Comparison of ENCODE assay signal across 12 cellular contexts in genomic region chr3:42507252-42507651, GRCh38. TPM values are rescaled to one million over a fixed set of nuclear protein-coding genes. Genes with fewer than 3 reads are reported as not detected.
DNase-seq lines count a peak whose midpoint lies in the region; ATAC-seq and TF ChIP-seq lines count a peak whose summit lies in the region.
"Had no signal": no experiment of that assay in that cellular context is flagged by ENCODE, and none has a peak within 500 bp of the region (broad histone marks: within the 10 kb centered on the region; RNA-seq: fewer than 3 reads in every experiment).

No MANE protein-coding gene starts in this region.

- H3K36me3 ChIP-seq in IMR-90 (ENCODE audit: control insufficient read depth, insufficient read depth, low read length): no peaks in the 10 kb centered on the region

- no peak for ATAC-seq in IMR-90 (ENCODE audit: low read depth)

- peaks cover 52% of the 10 kb centered on the region for H3K4me1 Mint-ChIP-seq in activated naive CD8-positive, alpha-beta T cell treated with anti-CD3 and anti-CD28 coated beads for 36 hours

- no peak for TF ChIP-seq POLR2A in IMR-90 (IDR thresholded peaks at IDR 0.05; ENCODE audit: low read depth, low read length)

- no peak overlapping the region for H4K8ac ChIP-seq in IMR-90 (ENCODE audit: low read depth in 2 of 2, low read length in 2 of 2)

- no peak overlapping the region for H3K18ac ChIP-seq in IMR-90 (ENCODE audit: low read depth, low read length)

- CTCF ChIA-PET in IMR-90 (lab: Yijun Ruan, JAX): interaction anchor here (0.6 kb wide), 1 partner anchor 9 kb away, joined by 3 read pairs; no protein-coding TSS in a partner anchor
- CTCF ChIA-PET in GM10248 (lab: Yijun Ruan, JAX): no interaction called here

- in situ Hi-C loops in IMR-90 (cut with MboI; ENCODE audit: low sequenced_read_pairs): no loop called here

- no peaks in the 10 kb centered on the region for H3K9me1 ChIP-seq in IMR-90 (ENCODE audit: insufficient read depth, low read length)

- H3K27me3 ChIP-seq in IMR-90 (ENCODE audit: control insufficient read depth, insufficient read depth, low read length): peaks cover 44% of the 10 kb centered on the region
- H3K27me3 ChIP-seq: dorsolateral prefrontal cortex had no signal

- H2BK15ac ChIP-seq in IMR-90 (ENCODE audit: low read depth, low read length): no peak overlapping the region

- TF ChIP-seq CTCF in C4-2B (conservative IDR thresholded peaks at IDR 0.05) (no peak), IMR-90 (conservative IDR thresholded peaks at IDR 0.05; ENCODE audit: low read depth, low read length) (no peak), GM10248 (IDR thresholded peaks at IDR 0.05; ENCODE audit: control extremely low read depth, extremely low read depth, low read depth, missing control alignments) (no peak)

- TF ChIP-seq RAD21 in IMR-90 (IDR thresholded peaks at IDR 0.05; ENCODE audit: low read length): no peak

- H3K4me3 Mint-ChIP-seq in activated naive CD8-positive, alpha-beta T cell treated with anti-CD3 and anti-CD28 coated beads for 36 hours: peak overlapping the region; percentile 5

- H2AK9ac ChIP-seq in IMR-90 (replicated peaks; ENCODE audit: low read depth, low read length, poor library complexity): no peak overlapping the region

- H2AK5ac ChIP-seq in IMR-90 (ENCODE audit: low read depth, low read length): no peak overlapping the region

- no peak overlapping the region for H2BK20ac ChIP-seq in IMR-90 (ENCODE audit: low read depth, low read length)

- H3K27ac ChIP-seq in C4-2B (peak overlapping the region; percentile 66), IMR-90 (ENCODE audit: insufficient read depth, low read length) (no peak overlapping the region)
- H3K27ac ChIP-seq: GM23248 had no signal

- no peak overlapping the region for H3K14ac ChIP-seq in IMR-90 (replicated peaks; ENCODE audit: low read depth, low read length)

- no peak overlapping the region for H2BK120ac ChIP-seq in IMR-90 (ENCODE audit: low read depth, low read length)

- no peaks in the 10 kb centered on the region for H3K36me3 Mint-ChIP-seq in activated naive CD8-positive, alpha-beta T cell treated with anti-CD3 and anti-CD28 coated beads for 36 hours

- no peak overlapping the region for H3K23ac ChIP-seq in IMR-90 (ENCODE audit: low read depth, low read length)

- H3K4me3 ChIP-seq in IMR-90 (ENCODE audit: insufficient read depth, low read depth, low read length): no peak overlapping the region
- H3K4me3 ChIP-seq: GM23248 had no signal

- no peaks in the 10 kb centered on the region for H3K79me1 ChIP-seq in IMR-90 (ENCODE audit: low read depth in 1 of 2, low read length in 2 of 2)

- intact Hi-C loops in IMR-90 (cut with micrococcal nuclease): no loop called here

- WGBS in IMR-90 (ENCODE audit: extremely low coverage in 2 of 2, insufficient read length in 1 of 2), 2 experiments: no CpG with 5 or more reads among the region's 7 CpGs

- dilution Hi-C loops in IMR-90 (cut with HindIII; ENCODE audit: low sequenced_read_pairs, unreplicated experiment): no loop called here

- no peaks in the 10 kb centered on the region for H4K20me1 ChIP-seq in IMR-90 (ENCODE audit: insufficient read depth, low read length)

- H3K4me2 ChIP-seq in IMR-90 (ENCODE audit: low read depth, low read length): no peak overlapping the region

- H4K91ac ChIP-seq in IMR-90 (ENCODE audit: insufficient read depth, low read depth, low read length): no peak overlapping the region

- H3K27me3 Mint-ChIP-seq in activated naive CD8-positive, alpha-beta T cell treated with anti-CD3 and anti-CD28 coated beads for 36 hours: no peaks in the 10 kb centered on the region

- H4K5ac ChIP-seq in IMR-90 (ENCODE audit: low read depth, low read length): no peak overlapping the region

- H3K9ac ChIP-seq in IMR-90 (ENCODE audit: low read depth, low read length): no peak overlapping the region
- H3K9ac ChIP-seq: GM23248 had no signal

- H3K4me1 ChIP-seq in IMR-90 (ENCODE audit: control insufficient read depth, insufficient read depth, low read length): no peaks in the 10 kb centered on the region

- H2AFZ ChIP-seq in IMR-90 (replicated peaks; ENCODE audit: low read length, poor library complexity): peak overlapping the region; percentile 43
- H2AFZ ChIP-seq: GM23248 had no signal

- BruUV-seq in IMR-90 (replicated peaks; lab: Mats Ljungman, UMichigan): no TSS peak

- POLR2A ChIA-PET in IMR-90 (lab: Charles Lee; ENCODE audit: unreplicated experiment): no interaction called here
- POLR2A ChIA-PET in GM10248 (lab: Yijun Ruan, JAX): no interaction called here

- H2BK5ac ChIP-seq in IMR-90 (ENCODE audit: low read depth, low read length, poor library complexity, severe bottlenecking): no peak overlapping the region

- H3K9me3 ChIP-seq in IMR-90 (ENCODE audit: control insufficient read depth, insufficient read depth, low read length): no peaks in the 10 kb centered on the region

- no peak overlapping the region for H3K56ac ChIP-seq in IMR-90 (ENCODE audit: extremely low read depth, insufficient read depth, low read length)

- peak overlapping the region; percentile 65 for H3K27ac Mint-ChIP-seq in activated naive CD8-positive, alpha-beta T cell treated with anti-CD3 and anti-CD28 coated beads for 36 hours

- DNase-seq in IMR-90 (no peak), mucosa of gallbladder (ENCODE audit: low spot score) (peak; percentile 71), HUDEP-2 (lab: John Stamatoyannopoulos, UW; ENCODE audit: unreplicated experiment in 76 of 76) (no peak), EL (no peak), GM10248 (ENCODE audit: extremely low spot score) (no peak), GF-D8 (lab: John Stamatoyannopoulos, UW) (no peak)
- DNase-seq in activated naive CD8-positive, alpha-beta T cell treated with anti-CD3 and anti-CD28 coated beads for 36 hours: no peak
- DNase-seq: GM23248, NCI-H2107, SIG-M5 had no signal

- no peaks in the 10 kb centered on the region for H3K9me3 Mint-ChIP-seq in activated naive CD8-positive, alpha-beta T cell treated with anti-CD3 and anti-CD28 coated beads for 36 hours

- no peak overlapping the region for H3K4ac ChIP-seq in IMR-90 (ENCODE audit: low read depth, low read length)

TF ChIP-seq in IMR-90, 13 proteins besides CTCF, POLR2A, EP300 and RAD21:
- TF ChIP-seq SMC3 (IDR thresholded peaks at IDR 0.05; ENCODE audit: low read depth, low read length): no peak
- no peak for TF ChIP-seq MAZ (IDR thresholded peaks at IDR 0.05; ENCODE audit: borderline replicate concordance, low read depth, low read length)
- no peak for TF ChIP-seq BHLHE40 (IDR thresholded peaks at IDR 0.05; ENCODE audit: low read depth, low read length)
- no peak for TF ChIP-seq FOS (IDR thresholded peaks at IDR 0.05; ENCODE audit: low read depth, low read length)
- no peak for TF ChIP-seq MAFK (IDR thresholded peaks at IDR 0.05; ENCODE audit: low read depth, low read length)
- TF ChIP-seq USF2 (IDR thresholded peaks at IDR 0.05; ENCODE audit: low read depth, low read length): no peak
- TF ChIP-seq CHD1 (IDR thresholded peaks at IDR 0.05; ENCODE audit: low read depth, low read length): no peak

RNA-seq across cellular contexts. Expression of gene VIPR1, which starts 4.8 kb away (rescaled TPM):
- total RNA-seq in IMR-90 (2012; rRNA removed) (not detected in 2 replicates), mucosa of gallbladder (91.7 TPM)
- polyA plus RNA-seq in IMR-90 (2012; rRNA removed): not detected in 2 replicates
- not detected in 2 replicates for polyA plus RNA-seq in IMR-90 (2012; cell fraction: cytosol; rRNA removed)
- not detected in 2 replicates for polyA plus RNA-seq in IMR-90 (2012; cell fraction: nucleus; rRNA removed; ENCODE audit: low replicate concordance)
- total RNA-seq in activated naive CD8-positive, alpha-beta T cell treated with anti-CD3 and anti-CD28 coated beads for 36 hours: 1 to 10 TPM; 6.0 to 6.6 TPM
- total RNA-seq: GM23248 had no signal
- polyA plus RNA-seq: GM23248 had no signal

Comparison
In these comparisons a context has a peak if more than half of its experiments do, and no peak if none do; other contexts are left out.
1. RNA of gene VIPR1, which starts 4.8 kb away (total RNA-seq): 91.7 TPM in mucosa of gallbladder (single experiment); 6.0 to 6.6 TPM in activated naive CD8-positive, alpha-beta T cell treated with anti-CD3 and anti-CD28 coated beads for 36 hours and not detected in IMR-90; every median in the first group is over 10 times any median in the second.